In genomic region chr21:33418686-33419085, GRCh38 we compare ENCODE assay signal across 12 cellular contexts. TPM values are rescaled to one million over a fixed set of nuclear protein-coding genes. Genes with fewer than 3 reads are reported as not detected.
DNase-seq lines count a peak whose midpoint lies in the region; ATAC-seq and TF ChIP-seq lines count a peak whose summit lies in the region.
"Had no signal": no experiment of that assay in that cellular context is flagged by ENCODE, and none has a peak within 500 bp of the region (broad histone marks: within the 10 kb centered on the region; RNA-seq: fewer than 3 reads in every experiment).

No MANE protein-coding gene starts in this region.

- peaks cover 73% of the 10 kb centered on the region for H3K36me3 Mint-ChIP-seq in Calu3 (ENCODE audit: insufficient read depth, unreplicated experiment)

- H3K4me3 ChIP-seq in esophagus muscularis mucosa (no peak overlapping the region), left lung (no peak overlapping the region), suprapubic skin (no peak overlapping the region)

- ATAC-seq in left lung, result peak; percentile 35
- ATAC-seq: T-helper 17 cell had no signal

- TF ChIP-seq POLR2A in esophagus muscularis mucosa (IDR thresholded peaks at IDR 0.05; ENCODE audit: low read depth) (no peak), suprapubic skin (IDR thresholded peaks at IDR 0.05) (no peak)

- no peaks in the 10 kb centered on the region for H3K9me3 Mint-ChIP-seq in Calu3 (ENCODE audit: low read depth, unreplicated experiment)
- H3K9me3 Mint-ChIP-seq: activated naive CD4-positive, alpha-beta T cell treated with anti-CD3 and anti-CD28 coated beads for 36 hours had no signal

- DNase-seq in Calu3 (no peak), esophagus muscularis mucosa (ENCODE audit: extremely low spot score) (no peak), left lung (no peak), suprapubic skin (ENCODE audit: low spot score in 2 of 2) (peak; percentile 90), NCI-H128 (lab: John Stamatoyannopoulos, UW; ENCODE audit: unreplicated experiment) (no peak), HPDE6-E6E7 (ENCODE audit: extremely low spot score) (no peak), NCI-H774 (lab: John Stamatoyannopoulos, UW) (no peak), SHP77 treated with DMSO at 0.1 percent for 48 hours (lab: John Stamatoyannopoulos, UW) (no peak)
- DNase-seq: activated CD8-positive, alpha-beta memory T cell treated with anti-CD3 and anti-CD28 coated beads, Interleukin-2, amount 50 U/mL, for 48 hours; activated naive CD4-positive, alpha-beta T cell treated with anti-CD3 and anti-CD28 coated beads for 36 hours; NCI-H69; T-helper 17 cell had no signal

- peak overlapping the region; percentile 81 for H3K27ac Mint-ChIP-seq in Calu3 (ENCODE audit: unreplicated experiment)
- H3K27ac Mint-ChIP-seq: activated naive CD4-positive, alpha-beta T cell treated with anti-CD3 and anti-CD28 coated beads for 36 hours had no signal

- 54% methylated on average over 2 of the region's 2 CpGs for WGBS in esophagus muscularis mucosa
- WGBS in suprapubic skin, result 27% methylated on average over 2 of the region's 2 CpGs

- TF ChIP-seq CTCF in Calu3 (IDR thresholded peaks at IDR 0.05; ENCODE audit: unreplicated experiment) (no peak), esophagus muscularis mucosa (IDR thresholded peaks at IDR 0.05) (no peak), left lung (IDR thresholded peaks at IDR 0.05) (no peak), suprapubic skin (IDR thresholded peaks at IDR 0.05) (no peak)

- H3K4me1 Mint-ChIP-seq in Calu3 (ENCODE audit: low read depth, unreplicated experiment), result peaks cover 35% of the 10 kb centered on the region

- H3K27me3 ChIP-seq in esophagus muscularis mucosa (no peaks in the 10 kb centered on the region), left lung (no peaks in the 10 kb centered on the region), suprapubic skin (no peaks in the 10 kb centered on the region)

- intact Hi-C loops in Calu3 (cut with micrococcal nuclease; ENCODE audit: unreplicated experiment), result loop anchor here (5.0 kb wide), 1 partner anchor 36 kb away; no protein-coding TSS in a partner anchor
- intact Hi-C loops in esophagus muscularis mucosa (cut with DNase I), result no loop called here
- intact Hi-C loops in left lung (cut with DNase I), result no loop called here

- H3K4me3 Mint-ChIP-seq in Calu3 (ENCODE audit: low read depth, unreplicated experiment), result no peak overlapping the region
- H3K4me3 Mint-ChIP-seq: activated naive CD4-positive, alpha-beta T cell treated with anti-CD3 and anti-CD28 coated beads for 36 hours; T-helper 17 cell had no signal

- H3K27ac ChIP-seq in esophagus muscularis mucosa (replicated peaks in 1 of 4), result peak overlapping the region; percentile 30 to 73 (median 52)
- no peak overlapping the region for H3K27ac ChIP-seq in left lung
- H3K27ac ChIP-seq in suprapubic skin, result peak overlapping the region; percentile 72

- no TSS peak for BruUV-seq in Calu3 (replicated peaks; lab: Mats Ljungman, UMichigan)

- H3K36me3 ChIP-seq in esophagus muscularis mucosa, result peaks cover 41 to 80% (median 62%) of the 10 kb centered on the region in 4 donors
- peaks cover 0 to 99% of the 10 kb centered on the region in 2 donors for H3K36me3 ChIP-seq in left lung
- peaks cover 66% of the 10 kb centered on the region for H3K36me3 ChIP-seq in suprapubic skin

- H3K27me3 Mint-ChIP-seq in Calu3 (ENCODE audit: unreplicated experiment), result no peaks in the 10 kb centered on the region
- H3K27me3 Mint-ChIP-seq: T-helper 17 cell had no signal

- TF ChIP-seq EP300 in esophagus muscularis mucosa (IDR thresholded peaks at IDR 0.05) (no peak), suprapubic skin (IDR thresholded peaks at IDR 0.05) (no peak)

- CTCF ChIA-PET in Calu3 (lab: Charles Lee), result no interaction called here

- H3K4me1 ChIP-seq in esophagus muscularis mucosa (peaks cover 13 to 33% (median 19%) of the 10 kb centered on the region in 4 donors), left lung (peaks cover 5 to 38% of the 10 kb centered on the region in 2 donors), suprapubic skin (peaks cover 30% of the 10 kb centered on the region)

- H3K9me3 ChIP-seq in esophagus muscularis mucosa (no peaks in the 10 kb centered on the region), left lung (no peaks in the 10 kb centered on the region), suprapubic skin (no peaks in the 10 kb centered on the region)

RNA-seq across cellular contexts. Expression of gene IFNGR2, which starts 15.5 kb away (rescaled TPM):
- 58.1 and 59.8 TPM in 2 replicates for total RNA-seq in Calu3 (2022)
- 10 to 100 TPM; 28.7 to 56.3 (median 39.3) TPM for total RNA-seq in esophagus muscularis mucosa
- total RNA-seq in left lung, result 100 to 1,000 TPM in 1 of 2 donors, 10 to 100 TPM in 1; 90.8 to 116 TPM
- 10 to 100 TPM; 47.0 to 75.5 (median 61.0) TPM for total RNA-seq in suprapubic skin

Comparison
In these comparisons a context has a peak if more than half of its experiments do, and no peak if none do; other contexts are left out.
1. DNase-seq: peak in suprapubic skin (2 of 2); none in Calu3 (single experiment), esophagus muscularis mucosa (single experiment), left lung (0 of 2), NCI-H128 (single experiment), HPDE6-E6E7 (single experiment), NCI-H774 (single experiment) and SHP77 treated with DMSO at 0.1 percent for 48 hours (single experiment).
2. H3K27ac ChIP-seq: peak in esophagus muscularis mucosa (4 of 4) and suprapubic skin (single experiment); none in left lung (0 of 2).